In genomic region chr2:172179045-172179742, GRCh38 we compare ENCODE assay signal across 15 cellular contexts.
A peak's percentile ranks its signal among the peaks of the same experiment; 100 is the strongest.
DNase-seq lines count a peak whose midpoint lies in the region; ATAC-seq and TF ChIP-seq lines count a peak whose summit lies in the region.
"Had no signal": no experiment of that assay in that cellular context is flagged by ENCODE, and none has a peak within 500 bp of the region (broad histone marks: within the 10 kb centered on the region; RNA-seq: fewer than 3 reads in every experiment).

No MANE protein-coding gene starts in this region.

- peak; percentile 34 for DNase-seq in activated naive CD4-positive, alpha-beta T cell treated with anti-CD3 and anti-CD28 coated beads, Interleukin-2, amount 10 ng/mL, durations not matched to agents 7 days and 5 days
- no peak for DNase-seq in activated naive CD4-positive, alpha-beta T cell treated with anti-CD3 and anti-CD28 coated beads, Interleukin-2, amount 50 U/mL, for 16 hours
- DNase-seq in PC-3, result peak; percentile 88
- DNase-seq in effector memory CD8-positive, alpha-beta T cell, result peak in 1 of 3 experiments; percentile 5
- peak; percentile 36 for DNase-seq in stimulated activated naive CD8-positive, alpha-beta T cell treated with anti-CD3 and anti-CD28 coated beads, Interleukin-15, Interleukin-2, amounts not matched to agents 100 U/mL and 50 U/mL, for 24 hours
- no peak for DNase-seq in 8988T
- no peak for DNase-seq in pons (ENCODE audit: low spot score)
- DNase-seq: activated effector memory CD4-positive, alpha-beta T cell treated with Interleukin-2 at 50 U/mL for 16 hours; GDM1; kidney; NCI-H2227 treated with DMSO at 0.1 percent for 48 hours had no signal

- H3K9me2 ChIP-seq in PC-3 (replicated peaks; ENCODE audit: low read length), result no peaks in the 10 kb centered on the region

- H3K4me3 Mint-ChIP-seq in activated naive CD4-positive, alpha-beta T cell treated with anti-CD3 and anti-CD28 coated beads, Interleukin-2, amount 10 ng/mL, durations not matched to agents 7 days and 5 days, result no peak overlapping the region
- peak overlapping the region; percentile 44 to 51 for H3K4me3 Mint-ChIP-seq in effector memory CD8-positive, alpha-beta T cell
- H3K4me3 Mint-ChIP-seq: neural crest cell had no signal

- no peak for TF ChIP-seq CTCF in PC-3 (conservative IDR thresholded peaks at IDR 0.05; ENCODE audit: low read depth, low read length)

- H3K4me1 Mint-ChIP-seq in activated naive CD4-positive, alpha-beta T cell treated with anti-CD3 and anti-CD28 coated beads, Interleukin-2, amount 10 ng/mL, durations not matched to agents 7 days and 5 days, result peaks cover 33% of the 10 kb centered on the region
- peaks cover 21 to 32% of the 10 kb centered on the region in 2 donors for H3K4me1 Mint-ChIP-seq in effector memory CD8-positive, alpha-beta T cell (ENCODE audit: low read depth in 2 of 2)

- no peaks in the 10 kb centered on the region for H3K9me3 ChIP-seq in PC-3 (ENCODE audit: low read length)

- no peak overlapping the region for H3K4me3 ChIP-seq in PC-3 (ENCODE audit: low read length)
- H3K4me3 ChIP-seq: skin epidermis had no signal

- H2AFZ ChIP-seq in PC-3 (ENCODE audit: low read length), result no peak overlapping the region

- H3K36me3 Mint-ChIP-seq in activated naive CD4-positive, alpha-beta T cell treated with anti-CD3 and anti-CD28 coated beads, Interleukin-2, amount 10 ng/mL, durations not matched to agents 7 days and 5 days, result no peaks in the 10 kb centered on the region
- H3K36me3 Mint-ChIP-seq in effector memory CD8-positive, alpha-beta T cell (ENCODE audit: insufficient read depth), result no peaks in the 10 kb centered on the region

- H3K27me3 Mint-ChIP-seq in activated naive CD4-positive, alpha-beta T cell treated with anti-CD3 and anti-CD28 coated beads, Interleukin-2, amount 10 ng/mL, durations not matched to agents 7 days and 5 days, result peaks cover 9% of the 10 kb centered on the region
- H3K27me3 Mint-ChIP-seq in effector memory CD8-positive, alpha-beta T cell, result no peaks in the 10 kb centered on the region

- H3K27ac Mint-ChIP-seq in activated naive CD4-positive, alpha-beta T cell treated with anti-CD3 and anti-CD28 coated beads, Interleukin-2, amount 10 ng/mL, durations not matched to agents 7 days and 5 days, result no peak overlapping the region
- H3K27ac Mint-ChIP-seq in effector memory CD8-positive, alpha-beta T cell, result peak overlapping the region; percentile 41 to 87

- intact Hi-C loops in PC-3 (cut with micrococcal nuclease), result loop anchor here (5.0 kb wide), 1 partner anchor 53 kb away; no protein-coding TSS in a partner anchor

- no peaks in the 10 kb centered on the region for H3K9me3 Mint-ChIP-seq in activated naive CD4-positive, alpha-beta T cell treated with anti-CD3 and anti-CD28 coated beads, Interleukin-2, amount 10 ng/mL, durations not matched to agents 7 days and 5 days
- H3K9me3 Mint-ChIP-seq in effector memory CD8-positive, alpha-beta T cell, result no peaks in the 10 kb centered on the region

- H3K4me2 ChIP-seq in PC-3 (ENCODE audit: low read length), result peak overlapping the region; percentile 65

- H3K79me2 ChIP-seq in PC-3 (ENCODE audit: low read length), result no peaks in the 10 kb centered on the region

- H3K27me3 ChIP-seq in PC-3 (ENCODE audit: low read length), result no peaks in the 10 kb centered on the region

- peak; percentile 94 for ATAC-seq in PC-3
- ATAC-seq in effector memory CD8-positive, alpha-beta T cell (replicated peaks), result peak; percentile 92
- ATAC-seq in stimulated activated naive CD8-positive, alpha-beta T cell treated with anti-CD3 and anti-CD28 coated beads, Interleukin-15, Interleukin-2, amounts not matched to agents 100 U/mL and 50 U/mL, for 24 hours, result peak; percentile 83
- ATAC-seq in GM18520 (IDR thresholded peaks at IDR 0.05; ENCODE audit: unreplicated experiment), result no peak
- ATAC-seq: Right ventricle myocardium inferior had no signal

- POLR2A ChIA-PET in PC-3 (lab: Charles Lee; ENCODE audit: unreplicated experiment), result no interaction called here

- no peaks in the 10 kb centered on the region for H3F3A ChIP-seq in PC-3 (ENCODE audit: low read length, unreplicated experiment)

- H3K36me3 ChIP-seq in PC-3 (ENCODE audit: low read depth, low read length), result no peaks in the 10 kb centered on the region

- CTCF ChIA-PET in activated naive CD4-positive, alpha-beta T cell treated with anti-CD3 and anti-CD28 coated beads, Interleukin-2, amount 10 ng/mL, durations not matched to agents 7 days and 5 days (lab: Charles Lee), result interaction anchor here (2.0 to 3.7 kb wide), 2 partner anchors 282 to 287 kb away, joined by 7 to 20 read pairs; no protein-coding TSS in a partner anchor
- CTCF ChIA-PET in PC-3 (lab: Charles Lee), result no interaction called here

- H4K20me1 ChIP-seq in PC-3 (ENCODE audit: low read length), result no peaks in the 10 kb centered on the region

- peaks cover 26% of the 10 kb centered on the region for H3K4me1 ChIP-seq in PC-3 (ENCODE audit: insufficient read depth, low read length)

- no TSS peak for BruUV-seq in PC-3 (replicated peaks; lab: Mats Ljungman, UMichigan)

- H3K27ac ChIP-seq in PC-3 (ENCODE audit: low read length), result peak overlapping the region; percentile 12; the same call in 1 of the 2 replicates
- H3K27ac ChIP-seq: skin epidermis had no signal

- H3K9ac ChIP-seq in PC-3 (ENCODE audit: low read length), result no peak overlapping the region; the same call in 1 of the 2 replicates

Comparison
In these comparisons a context has a peak if more than half of its experiments do, and no peak if none do; other contexts are left out.
1. DNase-seq: peak in activated naive CD4-positive, alpha-beta T cell treated with anti-CD3 and anti-CD28 coated beads, Interleukin-2, amount 10 ng/mL, durations not matched to agents 7 days and 5 days (single experiment), PC-3 (single experiment) and stimulated activated naive CD8-positive, alpha-beta T cell treated with anti-CD3 and anti-CD28 coated beads, Interleukin-15, Interleukin-2, amounts not matched to agents 100 U/mL and 50 U/mL, for 24 hours (single experiment); none in activated naive CD4-positive, alpha-beta T cell treated with anti-CD3 and anti-CD28 coated beads, Interleukin-2, amount 50 U/mL, for 16 hours (single experiment), 8988T (single experiment) and pons (single experiment).